Comparison of ENCODE assay signal across 8 cellular contexts in genomic region chr5:79513519-79514390, GRCh38. TPM values are rescaled to one million over a fixed set of nuclear protein-coding genes. Genes with fewer than 3 reads are reported as not detected.
A peak's percentile ranks its signal among the peaks of the same experiment; 100 is the strongest.
DNase-seq lines count a peak whose midpoint lies in the region; ATAC-seq and TF ChIP-seq lines count a peak whose summit lies in the region.

HOMER1 (minus strand) TSS chr5:79514134; CDS start chr5:79512774, 1,360 bp downstream.

- CTCF ChIA-PET in BJ (lab: Yijun Ruan, JAX), result interaction anchor here (1.9 to 2.3 kb wide), 2 partner anchors 381 to 489 kb away, joined by 6 read pairs; no protein-coding TSS in a partner anchor

- H2BK5ac ChIP-seq in mesendoderm (ENCODE audit: low read length), result peak within 1 kb of the TSS; percentile 24

- peak within 1 kb of the TSS; percentile 78 for H3K27ac ChIP-seq in effector memory CD4-positive, alpha-beta T cell (ENCODE audit: insufficient read depth, low read length, poor library complexity, severe bottlenecking)
- H3K27ac ChIP-seq in mesendoderm (ENCODE audit: low read depth, low read length), result peak within 1 kb of the TSS; percentile 98

- peak within 1 kb of the TSS; percentile 5 for H2BK120ac ChIP-seq in mesendoderm (ENCODE audit: low read depth, low read length)

- H3K4me1 ChIP-seq in effector memory CD4-positive, alpha-beta T cell (ENCODE audit: control insufficient read depth, insufficient read depth, low read length, poor library complexity, severe bottlenecking), result peaks cover 11% of the 10 kb centered on the region
- peaks cover 12% of the 10 kb centered on the region for H3K4me1 ChIP-seq in mesendoderm (ENCODE audit: control insufficient read depth, low read depth, low read length)

- H3K18ac ChIP-seq in mesendoderm (ENCODE audit: low read length), result peak within 1 kb of the TSS; percentile 95

- WGBS in mesendoderm (ENCODE audit: extremely low coverage, insufficient coverage, low lambda C conversion rate), result no CpG with 5 or more reads among the region's 102 CpGs

- 0 out of 2 replicates have a peak, but pooled peaks have one; percentile 6 for TF ChIP-seq CTCF in BJ (IDR thresholded peaks at IDR 0.05; ENCODE audit: insufficient read depth, low read depth, low read length)

- ATAC-seq in GM19043 (IDR thresholded peaks at IDR 0.05; ENCODE audit: low read depth, unreplicated experiment) (peak; percentile 42), HG03354 (IDR thresholded peaks at IDR 0.05; ENCODE audit: poor library complexity, severe bottlenecking, unreplicated experiment) (peak; percentile 60)

- H3K4ac ChIP-seq in mesendoderm (ENCODE audit: low read depth, low read length), result peak within 1 kb of the TSS; percentile 70

- H3K56ac ChIP-seq in mesendoderm (ENCODE audit: low read length), result peak within 1 kb of the TSS; percentile 94

- H3K23ac ChIP-seq in mesendoderm (ENCODE audit: low read length), result peak within 1 kb of the TSS; percentile 70

- no peak within 1 kb of the TSS for H2BK15ac ChIP-seq in mesendoderm (replicated peaks; ENCODE audit: low read depth)

- H3K4me3 ChIP-seq in BJ (ENCODE audit: low read depth, low read length) (peak within 1 kb of the TSS; percentile 76), mesendoderm (ENCODE audit: low read length) (peak within 1 kb of the TSS; percentile 92)
- H3K4me3 ChIP-seq in effector memory CD4-positive, alpha-beta T cell (ENCODE audit: insufficient read depth, low read depth, low read length, poor library complexity, severe bottlenecking), result peak within 1 kb of the TSS; percentile 70

- H4K5ac ChIP-seq in mesendoderm (ENCODE audit: low read length), result no peak within 1 kb of the TSS

- H2AK5ac ChIP-seq in mesendoderm (ENCODE audit: low read length), result no peak within 1 kb of the TSS

- H3K4me2 ChIP-seq in mesendoderm (ENCODE audit: low read length), result peak within 1 kb of the TSS; percentile 58

- no peaks in the 10 kb centered on the region for H3K27me3 ChIP-seq in BJ (ENCODE audit: control insufficient read depth, insufficient read depth, low read length)
- peaks cover 3% of the 10 kb centered on the region for H3K27me3 ChIP-seq in effector memory CD4-positive, alpha-beta T cell (replicated peaks; ENCODE audit: control insufficient read depth, insufficient read depth, low read length, poor library complexity, severe bottlenecking)
- no peaks in the 10 kb centered on the region for H3K27me3 ChIP-seq in mesendoderm (ENCODE audit: insufficient read depth, low read length, poor library complexity)

- POLR2A ChIA-PET in BJ (lab: Charles Lee), result interaction anchor here (0.5 to 0.7 kb wide), 5 partner anchors 17 to 894 kb away, joined by 3 to 9 read pairs (median 5); partner anchors contain the start of gene ZFYVE16

- peaks cover 40% of the 10 kb centered on the region for H3K79me2 ChIP-seq in mesendoderm (ENCODE audit: control insufficient read depth, insufficient read depth, low read length)

- peaks cover 5% of the 10 kb centered on the region for H3K79me1 ChIP-seq in mesendoderm (ENCODE audit: low read length)

- H3K36me3 ChIP-seq in BJ (ENCODE audit: control insufficient read depth, insufficient read depth, low read length) (no peaks in the 10 kb centered on the region), mesendoderm (ENCODE audit: control insufficient read depth, insufficient read depth, low read length) (no peaks in the 10 kb centered on the region)
- H3K36me3 ChIP-seq in effector memory CD4-positive, alpha-beta T cell (ENCODE audit: control insufficient read depth, insufficient read depth, low read length), result no peaks in the 10 kb centered on the region

- DNase-seq in BJ (ENCODE audit: low read depth) (no peak), NCI-H82 (lab: John Stamatoyannopoulos, UW) (peak; percentile 82), mesendoderm (peak; percentile 86)
- peak; percentile 49 to 68 (median 60) for DNase-seq in activated CD8-positive, alpha-beta memory T cell treated with anti-CD3 and anti-CD28 coated beads for 48 hours (ENCODE audit: low read depth in 2 of 3, low spot score in 2 of 3)
- peak; percentile 37 to 47 (median 46) for DNase-seq in effector memory CD4-positive, alpha-beta T cell
- DNase-seq in stimulated activated CD8-positive, alpha-beta memory T cell treated with anti-CD3 and anti-CD28 coated beads, Interleukin-15, amount 100 ng/mL, for 24 hours (ENCODE audit: low read depth), result peak; percentile 51

- H3K9me3 ChIP-seq in effector memory CD4-positive, alpha-beta T cell (ENCODE audit: control insufficient read depth, low read length), result no peaks in the 10 kb centered on the region

- H4K8ac ChIP-seq in mesendoderm (ENCODE audit: low read depth, low read length), result peak within 1 kb of the TSS; percentile 68

- peak within 1 kb of the TSS; percentile 79 for H3K9ac ChIP-seq in mesendoderm (ENCODE audit: low read length)

RNA-seq across cellular contexts. Expression of gene HOMER1, which starts in this region (rescaled TPM):
- polyA plus RNA-seq in BJ (2011; rRNA removed), result 1.2 and 2.6 TPM in 2 replicates
- 2.2 and 2.9 TPM in 2 replicates for polyA minus RNA-seq in BJ (2011; rRNA and poly(A)+ RNA removed)
- polyA plus RNA-seq in mesendoderm (2013, experiment 1 of 2), result 67.4 TPM
- 65.4 TPM for polyA plus RNA-seq in mesendoderm (2013, experiment 2 of 2)
